In the genomic region with DNA sequence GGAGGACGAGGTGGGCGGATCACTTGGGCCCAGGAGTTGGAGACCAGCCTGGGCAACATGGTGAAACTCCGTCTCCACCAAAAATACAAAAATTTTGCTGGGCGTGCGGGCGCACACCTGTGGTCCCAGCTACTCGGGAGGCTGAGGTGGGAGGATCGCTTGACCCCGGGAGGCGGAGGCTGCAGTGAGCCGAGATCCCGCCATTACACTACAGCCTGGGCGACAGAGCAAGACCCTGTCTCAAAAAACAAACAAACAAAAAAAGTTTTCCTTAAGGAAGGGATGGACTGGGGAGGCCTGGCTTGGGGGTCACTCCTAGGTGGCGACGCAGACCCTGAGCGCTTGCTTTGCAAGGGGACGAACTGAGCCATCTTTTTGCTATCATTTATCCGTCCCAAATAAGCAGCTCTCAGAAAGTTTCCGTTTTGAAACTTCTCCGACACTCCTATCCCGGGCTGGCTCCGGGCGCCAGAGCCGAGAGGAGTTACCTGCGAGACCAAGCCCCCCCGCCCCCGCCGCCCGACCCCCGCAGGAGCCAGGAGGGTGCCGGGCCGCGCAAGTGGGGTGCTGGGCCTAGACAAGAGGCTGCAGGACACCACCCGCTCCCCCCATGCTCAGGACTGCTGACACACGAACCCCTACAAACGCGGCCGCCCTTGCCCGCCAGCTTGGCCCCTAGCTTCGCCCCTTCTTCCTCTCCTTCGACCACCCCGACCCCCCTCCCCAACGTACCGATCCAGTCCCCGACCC, we compare ENCODE assay signal across 8 cellular contexts. TPM values are rescaled to one million over a fixed set of nuclear protein-coding genes. Genes with fewer than 3 reads are reported as not detected.
DNase-seq lines count a peak whose midpoint lies in the region; ATAC-seq, FAIRE-seq and TF ChIP-seq lines count a peak whose summit lies in the region.

No MANE protein-coding gene starts in this region.

- no peak for FAIRE-seq in urothelium cell line (lab: Jason Lieb, UNC)

- peak overlapping the region; percentile 79 for H3K4me3 ChIP-seq in epithelial cell of proximal tubule (ENCODE audit: low read depth, low read length)

- CTCF ChIA-PET in activated naive CD4-positive, alpha-beta T cell treated with anti-CD3 and anti-CD28 coated beads for 36 hours (lab: Charles Lee), result no interaction called here

- intact Hi-C loops in activated naive CD4-positive, alpha-beta T cell treated with anti-CD3 and anti-CD28 coated beads for 36 hours (cut with micrococcal nuclease), result no loop called here
- intact Hi-C loops in head of caudate nucleus (cut with DNase I), result no loop called here

- no peak for DNase-seq in activated naive CD4-positive, alpha-beta T cell treated with anti-CD3 and anti-CD28 coated beads for 36 hours
- no peak for DNase-seq in activated naive CD4-positive, alpha-beta T cell treated with Interleukin-2 at 50 U/mL for 16 hours
- no peak for DNase-seq in epithelial cell of proximal tubule (ENCODE audit: low read depth)
- no peak for DNase-seq in naive B cell
- DNase-seq in urothelium cell line (ENCODE audit: low spot score), result peak; percentile 13
- DNase-seq in stimulated activated CD4-positive, alpha-beta T cell treated with anti-CD3 and anti-CD28 coated beads, Interleukin-4, amount 100 ng/mL, for 1 hour, result no peak
- no peak for DNase-seq in head of caudate nucleus

- ATAC-seq in naive B cell (ENCODE audit: low read depth in 2 of 2), result no peak
- ATAC-seq in HG03025 (IDR thresholded peaks at IDR 0.05; ENCODE audit: low FRiP score, unreplicated experiment), result no peak

- no peak for TF ChIP-seq CTCF in epithelial cell of proximal tubule (conservative IDR thresholded peaks at IDR 0.05; ENCODE audit: low read depth, low read length)

- H3K9me3 Mint-ChIP-seq in activated naive CD4-positive, alpha-beta T cell treated with anti-CD3 and anti-CD28 coated beads for 36 hours, result no peaks in the 10 kb centered on the region
- peaks cover 0 to 2% (median 0%) of the 10 kb centered on the region in 7 donors for H3K9me3 Mint-ChIP-seq in naive B cell

- peaks cover 7% of the 10 kb centered on the region for H3K4me1 Mint-ChIP-seq in activated naive CD4-positive, alpha-beta T cell treated with anti-CD3 and anti-CD28 coated beads for 36 hours (ENCODE audit: low read depth)
- peaks cover 0 to 14% (median 7%) of the 10 kb centered on the region in 3 donors for H3K4me1 Mint-ChIP-seq in naive B cell

- H3K27me3 Mint-ChIP-seq in activated naive CD4-positive, alpha-beta T cell treated with anti-CD3 and anti-CD28 coated beads for 36 hours (ENCODE audit: low read depth), result peaks cover 60% of the 10 kb centered on the region
- H3K27me3 Mint-ChIP-seq in naive B cell, result peaks cover 36 to 70% (median 50%) of the 10 kb centered on the region in 3 donors

- H3K4me3 Mint-ChIP-seq in activated naive CD4-positive, alpha-beta T cell treated with anti-CD3 and anti-CD28 coated beads for 36 hours, result peak overlapping the region; percentile 57
- H3K4me3 Mint-ChIP-seq in naive B cell, result peak overlapping the region in 6 of 8 donors; percentile 61 to 81 (median 74)

- H3K27ac Mint-ChIP-seq in activated naive CD4-positive, alpha-beta T cell treated with anti-CD3 and anti-CD28 coated beads for 36 hours, result no peak overlapping the region
- H3K27ac Mint-ChIP-seq in naive B cell, result no peak overlapping the region

- H3K36me3 Mint-ChIP-seq in activated naive CD4-positive, alpha-beta T cell treated with anti-CD3 and anti-CD28 coated beads for 36 hours (ENCODE audit: low read depth), result no peaks in the 10 kb centered on the region
- no peaks in the 10 kb centered on the region for H3K36me3 Mint-ChIP-seq in naive B cell

RNA-seq across cellular contexts. Expression of gene PLA2R1, which starts 0.7 kb away (rescaled TPM):
- total RNA-seq in activated naive CD4-positive, alpha-beta T cell treated with anti-CD3 and anti-CD28 coated beads for 36 hours, result not detected
- total RNA-seq in epithelial cell of proximal tubule, result 1.3 and 3.6 TPM in 2 replicates
- polyA plus RNA-seq in naive B cell (ENCODE audit: low read depth in 6 of 6), result under 1 TPM in 1 of 6 donors, not detected in 5; 0.01 TPM
